ENCODE assay signal across 1 cellular context in genomic region chr9:125126019-125126746, GRCh38.
TF ChIP-seq lines count a peak whose summit lies in the region.

No MANE protein-coding gene starts in this region.

TF ChIP-seq in K562, 482 proteins besides CTCF, POLR2A, EP300 and RAD21 (continued from another document and continues in another):
- TF ChIP-seq ZNF318 (IDR thresholded peaks at IDR 0.05; ENCODE audit: borderline replicate concordance in 1 of 2, low read depth in 1 of 2) (no peak), ETV6 (IDR thresholded peaks at IDR 0.05; ENCODE audit: borderline replicate concordance in 1 of 2, low read depth in 2 of 2, low read length in 1 of 2) (no peak), ETV6 (CRISPR knock-in tag; IDR thresholded peaks at IDR 0.05; ENCODE audit: borderline replicate concordance) (no peak), PKNOX1 (IDR thresholded peaks at IDR 0.05) (peak; percentile 46; the same call in 1 of the 2 replicates), DPF2 (IDR thresholded peaks at IDR 0.05) (peak; percentile 42), SNIP1 (IDR thresholded peaks at IDR 0.05; ENCODE audit: low read depth) (no peak), ATF3 (IDR thresholded peaks at IDR 0.05) (0 out of 2 replicates have a peak, but pooled peaks have one; percentile 10), ATF3 (CRISPR knock-in tag; conservative IDR thresholded peaks at IDR 0.05) (no peak), KDM1A (IDR thresholded peaks at IDR 0.05) (no peak), ZBTB17 (CRISPR knock-in tag; IDR thresholded peaks at IDR 0.05) (0 out of 2 replicates have a peak, but pooled peaks have one; percentile 47), HDAC2 (IDR thresholded peaks at IDR 0.05) (no peak), PTBP1 (IDR thresholded peaks at IDR 0.05; ENCODE audit: low read depth, low read length) (no peak), USF1 (CRISPR knock-in tag; IDR thresholded peaks at IDR 0.05) (peak; percentile 76), EHMT2 (IDR thresholded peaks at IDR 0.05) (peak; percentile 85), CHD7 (IDR thresholded peaks at IDR 0.05; ENCODE audit: low read depth, low read length) (no peak), ETV5 (CRISPR knock-in tag; IDR thresholded peaks at IDR 0.05; ENCODE audit: low read depth) (0 out of 2 replicates have a peak, but pooled peaks have one; percentile 20), ZNF592 (IDR thresholded peaks at IDR 0.05) (0 out of 2 replicates have a peak, but pooled peaks have one; percentile 28), TFAP4 (CRISPR knock-in tag; IDR thresholded peaks at IDR 0.05; ENCODE audit: borderline replicate concordance) (peak; percentile 60; the same call in 1 of the 2 replicates), NFE2 (IDR thresholded peaks at IDR 0.05; ENCODE audit: low read depth) (no peak), JUND (IDR thresholded peaks at IDR 0.05; ENCODE audit: borderline replicate concordance, low read depth, low read length) (0 out of 2 replicates have a peak, but pooled peaks have one; percentile 4), JUND (tag; IDR thresholded peaks at IDR 0.05; ENCODE audit: borderline replicate concordance, low read depth, low read length) (no peak; the same call in 2 of the 3 replicates), MEF2D (tag; conservative IDR thresholded peaks at IDR 0.05; ENCODE audit: low read depth) (no peak)
